22 cellular contexts compared by ENCODE assay signal in genomic region chr7:17075601-17076000, GRCh38.
"Had no signal": no experiment of that assay in that cellular context is flagged by ENCODE, and none has a peak within 500 bp of the region (broad histone marks: within the 10 kb centered on the region; RNA-seq: fewer than 3 reads in every experiment).

No MANE protein-coding gene starts in this region.

- ATAC-seq: gastrocnemius medialis; heart right ventricle; left colon; left lobe of liver; lower lobe of right lung; naive thymus-derived CD4-positive, alpha-beta T cell had no signal

- H3K27me3 ChIP-seq: dorsolateral prefrontal cortex, esophagus muscularis mucosa, gastrocnemius medialis, heart right ventricle had no signal

- H3K4me3 ChIP-seq: coronary artery, dorsolateral prefrontal cortex, esophagus muscularis mucosa, gastrocnemius medialis, heart right ventricle, left ventricle myocardium inferior, lower lobe of right lung had no signal

- H3K27ac ChIP-seq: coronary artery, dorsolateral prefrontal cortex, esophagus muscularis mucosa, gastrocnemius medialis, heart right ventricle, left ventricle myocardium inferior, lower lobe of right lung had no signal

- H3K4me1 ChIP-seq: esophagus muscularis mucosa, gastrocnemius medialis, left ventricle myocardium inferior, lower lobe of right lung had no signal

- DNase-seq: dermis blood vessel endothelial cell; dorsolateral prefrontal cortex; effector CD4-positive, alpha-beta T cell; effector memory CD4-positive, alpha-beta T cell; foreskin fibroblast; foreskin melanocyte; gastrocnemius medialis; glutamatergic neuron; head of caudate nucleus; heart right ventricle; hippocampal formation; islet precursor cell; kidney; kidney glomerular epithelial cell; left colon; left ventricle myocardium inferior; lower lobe of right lung; midbrain; naive thymus-derived CD4-positive, alpha-beta T cell had no signal

- H3K36me3 ChIP-seq: esophagus muscularis mucosa, gastrocnemius medialis, heart right ventricle, left ventricle myocardium inferior, lower lobe of right lung had no signal

- H3K9me3 ChIP-seq: gastrocnemius medialis, lower lobe of right lung had no signal
